ENCODE assay signal across 19 cellular contexts in the genomic region with DNA sequence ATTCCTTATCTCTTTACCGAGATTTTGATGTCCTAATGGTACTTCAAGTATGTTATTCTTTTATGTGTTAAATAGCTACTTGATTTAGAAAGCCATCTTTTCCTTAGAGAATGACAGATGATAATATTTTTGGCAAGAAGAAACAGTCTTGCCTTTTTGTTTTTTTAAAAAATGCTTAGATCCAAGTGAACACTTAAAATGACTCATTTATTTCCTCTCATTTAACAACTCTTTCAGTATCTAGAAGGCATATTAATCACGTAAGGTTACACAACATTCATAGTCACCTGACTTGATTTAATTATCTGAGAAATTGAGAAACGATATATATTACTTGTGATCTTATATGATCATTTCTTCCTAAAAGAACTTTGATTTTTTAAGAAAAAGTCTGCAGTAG. TPM values are rescaled to one million over a fixed set of nuclear protein-coding genes. Genes with fewer than 3 reads are reported as not detected.
DNase-seq lines count a peak whose midpoint lies in the region; ATAC-seq, FAIRE-seq and TF ChIP-seq lines count a peak whose summit lies in the region.
"Had no signal": no experiment of that assay in that cellular context is flagged by ENCODE, and none has a peak within 500 bp of the region (broad histone marks: within the 10 kb centered on the region; RNA-seq: fewer than 3 reads in every experiment).

No MANE protein-coding gene starts in this region.

- H3K27ac Mint-ChIP-seq in Calu3 (ENCODE audit: unreplicated experiment), result peak overlapping the region; percentile 70
- H3K27ac Mint-ChIP-seq: CD4-positive, alpha-beta T cell; natural killer cell had no signal

- peaks cover 15% of the 10 kb centered on the region for H3K79me2 ChIP-seq in PC-3 (ENCODE audit: low read length)

- BruUV-seq in Calu3 (replicated peaks; lab: Mats Ljungman, UMichigan), result no TSS peak
- BruUV-seq in PC-3 (replicated peaks; lab: Mats Ljungman, UMichigan), result no TSS peak

- peaks cover 56% of the 10 kb centered on the region for H3K4me1 ChIP-seq in PC-3 (ENCODE audit: insufficient read depth, low read length)

- H3K9me3 Mint-ChIP-seq in Calu3 (ENCODE audit: low read depth, unreplicated experiment), result no peaks in the 10 kb centered on the region
- H3K9me3 Mint-ChIP-seq: CD4-positive, alpha-beta T cell; natural killer cell had no signal

- H3K9me3 ChIP-seq in PC-3 (ENCODE audit: low read length), result no peaks in the 10 kb centered on the region
- H3K9me3 ChIP-seq: body of pancreas, transverse colon had no signal

- no peaks in the 10 kb centered on the region for H4K20me1 ChIP-seq in PC-3 (ENCODE audit: low read length)

- DNase-seq in Calu3 (no peak), PC-3 (peak; percentile 75), myocyte (ENCODE audit: low read depth) (peak; percentile 9), NCI-H1694 (lab: John Stamatoyannopoulos, UW) (no peak), HUDEP-2 (lab: John Stamatoyannopoulos, UW; ENCODE audit: unreplicated experiment in 76 of 76) (no peak), anterior cingulate cortex (lab: John Stamatoyannopoulos, UW) (no peak), NCI-H510A treated with DMSO at 0.1 percent for 48 hours (lab: John Stamatoyannopoulos, UW) (no peak)
- DNase-seq: activated effector memory CD4-positive, alpha-beta T cell treated with Interleukin-2 at 50 U/mL for 16 hours; body of pancreas; CD4-positive, alpha-beta T cell; natural killer cell; NCI-H2171; retina; stimulated activated CD4-positive, alpha-beta T cell treated with anti-CD3 and anti-CD28 coated beads, Interleukin-4, amount 100 ng/mL, for 1 hour; transverse colon had no signal

- peaks cover 34% of the 10 kb centered on the region for H3F3A ChIP-seq in PC-3 (ENCODE audit: low read length, unreplicated experiment)

- peak overlapping the region; percentile 45 for H3K4me2 ChIP-seq in PC-3 (ENCODE audit: low read length)

- TF ChIP-seq CTCF in Calu3 (IDR thresholded peaks at IDR 0.05; ENCODE audit: unreplicated experiment), result no peak
- TF ChIP-seq CTCF in PC-3 (conservative IDR thresholded peaks at IDR 0.05; ENCODE audit: low read depth, low read length), result no peak

- H3K4me1 Mint-ChIP-seq in Calu3 (ENCODE audit: low read depth, unreplicated experiment), result peaks cover 52% of the 10 kb centered on the region

- ATAC-seq in PC-3, result no peak
- ATAC-seq: body of pancreas, natural killer cell had no signal

- peak overlapping the region; percentile 47 for H3K27ac ChIP-seq in PC-3 (ENCODE audit: low read length)
- H3K27ac ChIP-seq: body of pancreas, transverse colon, VCaP had no signal

- CTCF ChIA-PET in Calu3 (lab: Charles Lee) (interaction anchor here (0.8 kb wide), 2 partner anchors 133 to 136 kb away, joined by 3 read pairs; no protein-coding TSS in a partner anchor), PC-3 (lab: Charles Lee) (interaction anchor here (0.7 kb wide), 1 partner anchor 52 kb away, joined by 3 read pairs; no protein-coding TSS in a partner anchor)

- peaks cover 28% of the 10 kb centered on the region for H3K36me3 ChIP-seq in PC-3 (ENCODE audit: low read depth, low read length)

- H3K4me3 ChIP-seq in PC-3 (ENCODE audit: low read length), result peak overlapping the region; percentile 12; the same call in 1 of the 2 replicates
- H3K4me3 ChIP-seq: body of pancreas, transverse colon had no signal

- no peaks in the 10 kb centered on the region for H3K27me3 ChIP-seq in PC-3 (ENCODE audit: low read length)
- H3K27me3 ChIP-seq: body of pancreas, transverse colon had no signal

- peak; percentile 60 for FAIRE-seq in endometrium (lab: Jason Lieb, UNC)
- FAIRE-seq: GM18507, HTR-8/SVneo had no signal

- intact Hi-C loops in Calu3 (cut with micrococcal nuclease; ENCODE audit: unreplicated experiment) (loop anchor here (5.0 to 10.0 kb wide), 4 partner anchors 33 to 581 kb away; no protein-coding TSS in a partner anchor), PC-3 (cut with micrococcal nuclease) (loop anchor here (5.0 kb wide), 1 partner anchor 38 kb away; no protein-coding TSS in a partner anchor)

- H3K9me2 ChIP-seq in PC-3 (replicated peaks; ENCODE audit: low read length), result no peaks in the 10 kb centered on the region

- H3K4me3 Mint-ChIP-seq in Calu3 (ENCODE audit: low read depth, unreplicated experiment), result no peak overlapping the region
- H3K4me3 Mint-ChIP-seq: CD4-positive, alpha-beta T cell; natural killer cell had no signal

- H2AFZ ChIP-seq in PC-3 (ENCODE audit: low read length), result no peak overlapping the region

- H3K27me3 Mint-ChIP-seq in Calu3 (ENCODE audit: unreplicated experiment), result no peaks in the 10 kb centered on the region
- H3K27me3 Mint-ChIP-seq: CD4-positive, alpha-beta T cell had no signal

- no peak overlapping the region for H3K9ac ChIP-seq in PC-3 (ENCODE audit: low read length)

- H3K36me3 Mint-ChIP-seq in Calu3 (ENCODE audit: insufficient read depth, unreplicated experiment), result peaks cover 31% of the 10 kb centered on the region

- POLR2A ChIA-PET in PC-3 (lab: Charles Lee; ENCODE audit: unreplicated experiment), result interaction anchor here (0.7 kb wide), 1 partner anchor 43 kb away, joined by 5 read pairs; no protein-coding TSS in a partner anchor

RNA-seq across cellular contexts. Expression of gene SUCO, which starts 52.4 kb away (rescaled TPM):
- total RNA-seq in Calu3 (2022) (65.3 and 84.6 TPM in 2 replicates), PC-3 (2014; rRNA removed) (72.0 and 81.3 TPM in 2 replicates), myocyte (36.3 and 36.8 TPM in 2 replicates)
- 8.2 TPM for polyA plus RNA-seq in myocyte (2012)

Comparison
In these comparisons a context has a peak if more than half of its experiments do, and no peak if none do; other contexts are left out.
1. DNase-seq: peak in PC-3 (single experiment) and myocyte (single experiment); none in Calu3 (single experiment), NCI-H1694 (single experiment), HUDEP-2 (0 of 76), anterior cingulate cortex (0 of 58) and NCI-H510A treated with DMSO at 0.1 percent for 48 hours (single experiment).